ENCODE assay signal across 16 cellular contexts in the genomic region with DNA sequence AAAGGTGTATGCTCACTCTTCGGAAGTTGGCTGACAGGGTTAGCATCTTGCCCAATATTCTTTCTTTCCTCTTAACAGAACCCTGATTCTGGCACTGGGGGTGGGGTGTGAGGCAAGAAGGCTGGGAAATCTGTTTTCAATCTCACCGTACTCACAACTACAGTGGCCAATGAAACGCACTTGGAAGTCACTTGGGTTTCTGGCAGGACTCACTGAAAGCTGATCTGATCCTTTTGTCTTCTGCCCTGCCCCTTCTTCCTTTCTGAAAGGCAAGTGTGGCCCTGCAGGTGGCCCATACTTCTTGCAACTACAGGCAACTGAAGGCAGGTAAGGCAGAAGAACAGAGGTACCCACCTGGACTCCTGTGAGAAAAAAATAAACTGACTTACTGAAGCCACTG.
A peak's percentile ranks its signal among the peaks of the same experiment; 100 is the strongest.
DNase-seq lines count a peak whose midpoint lies in the region; ATAC-seq and TF ChIP-seq lines count a peak whose summit lies in the region.
"Had no signal": no experiment of that assay in that cellular context is flagged by ENCODE, and none has a peak within 500 bp of the region (broad histone marks: within the 10 kb centered on the region; RNA-seq: fewer than 3 reads in every experiment).

No MANE protein-coding gene starts in this region.

- TF ChIP-seq CTCF in body of pancreas (IDR thresholded peaks at IDR 0.05) = no peak
- no peak for TF ChIP-seq CTCF in CD8-positive, alpha-beta T cell (IDR thresholded peaks at IDR 0.05)

- H3K36me3 ChIP-seq in body of pancreas (replicated peaks in 1 of 2; ENCODE audit: insufficient read depth in 1 of 2, low read depth in 2 of 2) (no peaks in the 10 kb centered on the region), mesendoderm (ENCODE audit: control insufficient read depth, insufficient read depth, low read length) (no peaks in the 10 kb centered on the region)
- no peaks in the 10 kb centered on the region for H3K36me3 ChIP-seq in CD8-positive, alpha-beta T cell (ENCODE audit: insufficient read depth, low read length)

- H3K4me1 ChIP-seq in body of pancreas (peaks cover 43% of the 10 kb centered on the region), mesendoderm (ENCODE audit: control insufficient read depth, low read depth, low read length) (peaks cover 4% of the 10 kb centered on the region)
- no peaks in the 10 kb centered on the region for H3K4me1 ChIP-seq in CD8-positive, alpha-beta T cell (ENCODE audit: insufficient read depth, low read length)

- peak; percentile 75; the same call in 1 of the 2 replicates for TF ChIP-seq EP300 in Ishikawa (IDR thresholded peaks at IDR 0.05; ENCODE audit: borderline replicate concordance)

- no peak overlapping the region for H2BK120ac ChIP-seq in mesendoderm (ENCODE audit: low read depth, low read length)

- no peaks in the 10 kb centered on the region for H3K4me1 Mint-ChIP-seq in CD8-positive, alpha-beta T cell (ENCODE audit: low read depth)
- H3K4me1 Mint-ChIP-seq: activated naive CD8-positive, alpha-beta T cell treated with anti-CD3 and anti-CD28 coated beads, Interleukin-2, amount 10 ng/mL, durations not matched to agents 7 days and 5 days; CD14-positive monocyte had no signal

- H3K4me3 ChIP-seq in body of pancreas (no peak overlapping the region), mesendoderm (ENCODE audit: low read length) (no peak overlapping the region)
- no peak overlapping the region for H3K4me3 ChIP-seq in CD8-positive, alpha-beta T cell (ENCODE audit: low read depth, low read length)
- H3K4me3 ChIP-seq: coronary artery, lung had no signal

- no peaks in the 10 kb centered on the region for H3K79me2 ChIP-seq in mesendoderm (ENCODE audit: control insufficient read depth, insufficient read depth, low read length)

- no peak overlapping the region for H3K4ac ChIP-seq in mesendoderm (ENCODE audit: low read depth, low read length)

- no peaks in the 10 kb centered on the region for H3K9me3 Mint-ChIP-seq in CD8-positive, alpha-beta T cell
- H3K9me3 Mint-ChIP-seq: activated naive CD8-positive, alpha-beta T cell treated with anti-CD3 and anti-CD28 coated beads, Interleukin-2, amount 10 ng/mL, durations not matched to agents 7 days and 5 days had no signal

- no peaks in the 10 kb centered on the region for H3K9me3 ChIP-seq in body of pancreas
- H3K9me3 ChIP-seq in CD8-positive, alpha-beta T cell (ENCODE audit: low read length) = no peaks in the 10 kb centered on the region

- H3K36me3 Mint-ChIP-seq in CD8-positive, alpha-beta T cell = no peaks in the 10 kb centered on the region
- H3K36me3 Mint-ChIP-seq: activated naive CD8-positive, alpha-beta T cell treated with anti-CD3 and anti-CD28 coated beads, Interleukin-2, amount 10 ng/mL, durations not matched to agents 7 days and 5 days; CD14-positive monocyte had no signal

- no peak overlapping the region for H3K56ac ChIP-seq in mesendoderm (ENCODE audit: low read length)

- H3K27me3 ChIP-seq in body of pancreas (no peaks in the 10 kb centered on the region), mesendoderm (ENCODE audit: insufficient read depth, low read length, poor library complexity) (no peaks in the 10 kb centered on the region)
- H3K27me3 ChIP-seq in CD8-positive, alpha-beta T cell (ENCODE audit: insufficient read depth, low read length) = no peaks in the 10 kb centered on the region

- no peak overlapping the region for H4K8ac ChIP-seq in mesendoderm (ENCODE audit: low read depth, low read length)

- no peak overlapping the region for H3K23ac ChIP-seq in mesendoderm (ENCODE audit: low read length)

- DNase-seq in DMS153 (lab: John Stamatoyannopoulos, UW) (peak; percentile 55), body of pancreas (peak in 3 of 4 donors; percentile 7 to 28 (median 16)), mesendoderm (peak; percentile 76), AG08396 (ENCODE audit: low spot score) (no peak), NCI-H128 (lab: John Stamatoyannopoulos, UW; ENCODE audit: unreplicated experiment) (no peak)
- no peak for DNase-seq in CD8-positive, alpha-beta T cell
- DNase-seq: activated naive CD8-positive, alpha-beta T cell treated with anti-CD3 and anti-CD28 coated beads, Interleukin-2, amount 10 ng/mL, durations not matched to agents 7 days and 5 days; NCI-H2081 treated with DMSO at 0.1 percent for 48 hours; stimulated activated CD4-positive, alpha-beta T cell treated with anti-CD3 and anti-CD28 coated beads, Interleukin-1b, Interleukin-23, amount 100 ng/mL, for 48 hours; stimulated activated naive CD4-positive, alpha-beta T cell; T-helper 9 cell had no signal

- no peaks in the 10 kb centered on the region for H3K79me1 ChIP-seq in mesendoderm (ENCODE audit: low read length)

- WGBS in body of pancreas, 2 donors = 41 to 51% methylated on average over 3 of the region's 3 CpGs
- WGBS in mesendoderm (ENCODE audit: extremely low coverage, insufficient coverage, low lambda C conversion rate) = no CpG with 5 or more reads among the region's 3 CpGs

- no peak overlapping the region for H4K5ac ChIP-seq in mesendoderm (ENCODE audit: low read length)

- no peak overlapping the region for H2BK15ac ChIP-seq in mesendoderm (replicated peaks; ENCODE audit: low read depth)

- H3K18ac ChIP-seq in mesendoderm (ENCODE audit: low read length) = no peak overlapping the region

- peak; percentile 21; the same call in 1 of the 2 replicates for TF ChIP-seq RAD21 in Ishikawa (IDR thresholded peaks at IDR 0.05; ENCODE audit: low read depth)

- no peak overlapping the region for H3K4me3 Mint-ChIP-seq in CD8-positive, alpha-beta T cell
- H3K4me3 Mint-ChIP-seq: activated naive CD8-positive, alpha-beta T cell treated with anti-CD3 and anti-CD28 coated beads, Interleukin-2, amount 10 ng/mL, durations not matched to agents 7 days and 5 days; CD14-positive monocyte had no signal

- intact Hi-C loops in body of pancreas (cut with DNase I) = no loop called here
- intact Hi-C loops in CD8-positive, alpha-beta T cell (cut with DNase I, micrococcal nuclease) = no loop called here

- no peak overlapping the region for H2AK5ac ChIP-seq in mesendoderm (ENCODE audit: low read length)

- no peak overlapping the region for H2BK5ac ChIP-seq in mesendoderm (ENCODE audit: low read length)

- TF ChIP-seq POLR2A in body of pancreas (IDR thresholded peaks at IDR 0.05) = no peak

- H3K27me3 Mint-ChIP-seq in CD8-positive, alpha-beta T cell (ENCODE audit: low read depth) = peaks cover 3% of the 10 kb centered on the region

- CTCF ChIA-PET in CD8-positive, alpha-beta T cell (lab: Charles Lee) = no interaction called here

- peak; percentile 30 for ATAC-seq in body of pancreas
- ATAC-seq in CD8-positive, alpha-beta T cell = no peak
- no peak for ATAC-seq in GM21528 (IDR thresholded peaks at IDR 0.05; ENCODE audit: low FRiP score, unreplicated experiment)

- H3K9ac ChIP-seq in mesendoderm (ENCODE audit: low read length) = no peak overlapping the region

- H3K27ac ChIP-seq in body of pancreas = peak overlapping the region in 1 of 4 donors; percentile 7
- no peak overlapping the region for H3K27ac ChIP-seq in mesendoderm (ENCODE audit: low read depth, low read length)
- H3K27ac ChIP-seq in CD8-positive, alpha-beta T cell (ENCODE audit: low read depth, low read length) = no peak overlapping the region
- H3K27ac ChIP-seq: coronary artery had no signal

- POLR2A ChIA-PET in CD8-positive, alpha-beta T cell (lab: Charles Lee) = no interaction called here

- H3K4me2 ChIP-seq in mesendoderm (ENCODE audit: low read length) = no peak overlapping the region

- no peak overlapping the region for H3K27ac Mint-ChIP-seq in CD8-positive, alpha-beta T cell
- H3K27ac Mint-ChIP-seq: activated naive CD8-positive, alpha-beta T cell treated with anti-CD3 and anti-CD28 coated beads, Interleukin-2, amount 10 ng/mL, durations not matched to agents 7 days and 5 days; CD14-positive monocyte had no signal

TF ChIP-seq in Ishikawa, 13 proteins besides CTCF, POLR2A, EP300 and RAD21:
- TF ChIP-seq FOXM1 (IDR thresholded peaks at IDR 0.05; ENCODE audit: borderline replicate concordance, low read depth) (peak; percentile 32; the same call in 1 of the 2 replicates), YY1 (IDR thresholded peaks at IDR 0.05; ENCODE audit: low read depth) (no peak), TEAD4 (IDR thresholded peaks at IDR 0.05) (peak; percentile 29; the same call in 1 of the 2 replicates), TCF12 (IDR thresholded peaks at IDR 0.05; ENCODE audit: low read depth) (peak; percentile 82), CEBPB (IDR thresholded peaks at IDR 0.05) (peak; percentile 53), NFIC (IDR thresholded peaks at IDR 0.05) (peak; percentile 81)
- TF ChIP-seq, protein P1, sequence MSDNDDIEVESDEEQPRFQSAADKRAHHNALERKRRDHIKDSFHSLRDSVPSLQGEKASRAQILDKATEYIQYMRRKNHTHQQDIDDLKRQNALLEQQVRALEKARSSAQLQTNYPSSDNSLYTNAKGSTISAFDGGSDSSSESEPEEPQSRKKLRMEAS (IDR thresholded peaks at IDR 0.05) = peak; percentile 57; the same call in 1 of the 2 replicates
- TF ChIP-seq, protein P2, sequence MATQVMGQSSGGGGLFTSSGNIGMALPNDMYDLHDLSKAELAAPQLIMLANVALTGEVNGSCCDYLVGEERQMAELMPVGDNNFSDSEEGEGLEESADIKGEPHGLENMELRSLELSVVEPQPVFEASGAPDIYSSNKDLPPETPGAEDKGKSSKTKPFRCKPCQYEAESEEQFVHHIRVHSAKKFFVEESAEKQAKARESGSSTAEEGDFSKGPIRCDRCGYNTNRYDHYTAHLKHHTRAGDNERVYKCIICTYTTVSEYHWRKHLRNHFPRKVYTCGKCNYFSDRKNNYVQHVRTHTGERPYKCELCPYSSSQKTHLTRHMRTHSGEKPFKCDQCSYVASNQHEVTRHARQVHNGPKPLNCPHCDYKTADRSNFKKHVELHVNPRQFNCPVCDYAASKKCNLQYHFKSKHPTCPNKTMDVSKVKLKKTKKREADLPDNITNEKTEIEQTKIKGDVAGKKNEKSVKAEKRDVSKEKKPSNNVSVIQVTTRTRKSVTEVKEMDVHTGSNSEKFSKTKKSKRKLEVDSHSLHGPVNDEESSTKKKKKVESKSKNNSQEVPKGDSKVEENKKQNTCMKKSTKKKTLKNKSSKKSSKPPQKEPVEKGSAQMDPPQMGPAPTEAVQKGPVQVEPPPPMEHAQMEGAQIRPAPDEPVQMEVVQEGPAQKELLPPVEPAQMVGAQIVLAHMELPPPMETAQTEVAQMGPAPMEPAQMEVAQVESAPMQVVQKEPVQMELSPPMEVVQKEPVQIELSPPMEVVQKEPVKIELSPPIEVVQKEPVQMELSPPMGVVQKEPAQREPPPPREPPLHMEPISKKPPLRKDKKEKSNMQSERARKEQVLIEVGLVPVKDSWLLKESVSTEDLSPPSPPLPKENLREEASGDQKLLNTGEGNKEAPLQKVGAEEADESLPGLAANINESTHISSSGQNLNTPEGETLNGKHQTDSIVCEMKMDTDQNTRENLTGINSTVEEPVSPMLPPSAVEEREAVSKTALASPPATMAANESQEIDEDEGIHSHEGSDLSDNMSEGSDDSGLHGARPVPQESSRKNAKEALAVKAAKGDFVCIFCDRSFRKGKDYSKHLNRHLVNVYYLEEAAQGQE (IDR thresholded peaks at IDR 0.05; ENCODE audit: low read depth) = no peak
TF ChIP-seq in Ishikawa: peak in this region for 6.

Comparison
In these comparisons a context has a peak if more than half of its experiments do, and no peak if none do; other contexts are left out.
1. DNase-seq: peak in DMS153 (single experiment), body of pancreas (3 of 4) and mesendoderm (single experiment); none in CD8-positive, alpha-beta T cell (0 of 7), AG08396 (single experiment) and NCI-H128 (single experiment).